In genomic region chr1:32871364-32872188, GRCh38 we compare ENCODE assay signal across 8 cellular contexts. TPM values are rescaled to one million over a fixed set of nuclear protein-coding genes. Genes with fewer than 3 reads are reported as not detected.
DNase-seq lines count a peak whose midpoint lies in the region; ATAC-seq, FAIRE-seq and TF ChIP-seq lines count a peak whose summit lies in the region.

No MANE protein-coding gene starts in this region.

- no peaks in the 10 kb centered on the region for H3K9me3 ChIP-seq in A673 (ENCODE audit: low read depth, low read length, poor library complexity, severe bottlenecking)
- no peaks in the 10 kb centered on the region for H3K9me3 ChIP-seq in mucosa of descending colon

- FAIRE-seq in RCC 7860 (lab: Jason Lieb, UNC) = no peak

- H3K4me3 ChIP-seq in A673 (ENCODE audit: low read depth, low read length, poor library complexity, severe bottlenecking) = peak overlapping the region; percentile 48
- H3K4me3 ChIP-seq in H7 (ENCODE audit: insufficient read depth, low read depth, low read length) = peak overlapping the region; percentile 49; the same call in 1 of the 2 replicates
- no peak overlapping the region for H3K4me3 ChIP-seq in mucosa of descending colon

- no peaks in the 10 kb centered on the region for H3K36me3 ChIP-seq in A673 (ENCODE audit: insufficient read depth, low read length, poor library complexity, severe bottlenecking)
- no peaks in the 10 kb centered on the region for H3K36me3 ChIP-seq in H7 (replicated peaks; ENCODE audit: control insufficient read depth, insufficient read depth, low read length)
- no peaks in the 10 kb centered on the region for H3K36me3 ChIP-seq in mucosa of descending colon (ENCODE audit: low read depth)

- intact Hi-C loops in A673 (cut with micrococcal nuclease; ENCODE audit: unreplicated experiment) (loop anchor here (2.0 to 10.0 kb wide), 3 partner anchors 159 to 471 kb away; no protein-coding TSS in a partner anchor), mucosa of descending colon (cut with DNase I, micrococcal nuclease) (no loop called here)

- no peak overlapping the region for H3K27ac ChIP-seq in A673 (ENCODE audit: low read depth, low read length, poor library complexity, severe bottlenecking)

- peak; percentile 36 for DNase-seq in A673 (ENCODE audit: low spot score)
- DNase-seq in H7 = peak; percentile 65
- peak; percentile 46 for DNase-seq in cerebellar cortex (ENCODE audit: low spot score)
- no peak for DNase-seq in mucosa of descending colon
- no peak for DNase-seq in RCC 7860 (ENCODE audit: low spot score)
- no peak for DNase-seq in NCI-H446 treated with DMSO at 0.1 percent for 48 hours (lab: John Stamatoyannopoulos, UW)
- no peak for DNase-seq in stimulated activated CD4-positive, alpha-beta T cell treated with anti-CD3 and anti-CD28 coated beads, Interleukin-12 subunit alpha, Interleukin-12 subunit beta, amount 100 ng/mL, for 4 hours

- ATAC-seq in mucosa of descending colon (peak; percentile 3), GM21619 (IDR thresholded peaks at IDR 0.05; ENCODE audit: unreplicated experiment) (no peak)

- H3K4me1 ChIP-seq in A673 (ENCODE audit: insufficient read depth, low read length, poor library complexity, severe bottlenecking) (peaks cover 5% of the 10 kb centered on the region), mucosa of descending colon (ENCODE audit: low read depth) (peaks cover 2% of the 10 kb centered on the region)

- H3K27me3 ChIP-seq in A673 (replicated peaks; ENCODE audit: insufficient read depth, low read depth, low read length, poor library complexity) = no peaks in the 10 kb centered on the region
- H3K27me3 ChIP-seq in H7 (ENCODE audit: control insufficient read depth, insufficient read depth, low read length) = peaks cover 36% of the 10 kb centered on the region

- TF ChIP-seq CTCF in A673 (conservative IDR thresholded peaks at IDR 0.05; ENCODE audit: low read depth, low read length) (no peak), mucosa of descending colon (IDR thresholded peaks at IDR 0.05) (no peak)

- no TSS peak for BruUV-seq in A673 (replicated peaks; lab: Mats Ljungman, UMichigan)

- CTCF ChIA-PET in A673 (lab: Charles Lee) = interaction anchor here (0.5 to 1.4 kb wide), 3 partner anchors 159 to 470 kb away, joined by 3 to 5 read pairs (median 3); no protein-coding TSS in a partner anchor

- POLR2A ChIA-PET in A673 (lab: Charles Lee; ENCODE audit: low non-redundant PET) = interaction anchor here (0.6 kb wide), 1 partner anchor 268 kb away, joined by 3 read pairs; no protein-coding TSS in a partner anchor

RNA-seq across cellular contexts. Expression of gene FNDC5, which starts 0.9 kb away (rescaled TPM):
- 1.2 and 1.3 TPM in 2 replicates for total RNA-seq in A673 (2021)
- total RNA-seq in H7 (2014; rRNA removed; shearing (Covaris generic)) = 0.63 and 4.4 TPM in 2 replicates
- under 1 TPM; 0.38 to 0.51 (median 0.41) TPM for total RNA-seq in mucosa of descending colon

RNA-seq across cellular contexts. Expression of gene HPCA, which starts 14.7 kb away (rescaled TPM):
- 0.69 and 0.98 TPM in 2 replicates for total RNA-seq in A673 (2021)
- 0.89 and 2.6 TPM in 2 replicates for total RNA-seq in H7 (2014; rRNA removed; shearing (Covaris generic))
- 1 to 10 TPM; 1.1 to 2.0 (median 1.1) TPM for total RNA-seq in mucosa of descending colon

RNA-seq across cellular contexts. Expression of gene TMEM54, which starts 29.6 kb away (rescaled TPM):
- 3.2 and 4.8 TPM in 2 replicates for total RNA-seq in A673 (2021)
- 5.4 and 9.8 TPM in 2 replicates for total RNA-seq in H7 (2014; rRNA removed; shearing (Covaris generic))
- total RNA-seq in mucosa of descending colon = 100 to 1,000 TPM; 426 to 995 (median 483) TPM

RNA-seq across cellular contexts. Expression of gene S100PBP, which starts 54.1 kb away (rescaled TPM):
- total RNA-seq in A673 (2021) (66.1 and 69.3 TPM in 2 replicates), mucosa of descending colon (10 to 100 TPM; 23.7 to 38.8 (median 31.0) TPM)
- 83.0 and 83.4 TPM in 2 replicates for total RNA-seq in H7 (2014; rRNA removed; shearing (Covaris generic))

RNA-seq across cellular contexts. Expression of gene YARS1, which starts 54.4 kb away (rescaled TPM):
- total RNA-seq in A673 (2021) (262 and 299 TPM in 2 replicates), mucosa of descending colon (10 to 100 TPM; 47.0 to 66.7 (median 54.8) TPM)
- total RNA-seq in H7 (2014; rRNA removed; shearing (Covaris generic)) = 239 and 260 TPM in 2 replicates

Comparison
In these comparisons a context has a peak if more than half of its experiments do, and no peak if none do; other contexts are left out.
1. DNase-seq: peak in A673 (single experiment), H7 (single experiment) and cerebellar cortex (single experiment); none in mucosa of descending colon (0 of 3), RCC 7860 (single experiment), NCI-H446 treated with DMSO at 0.1 percent for 48 hours (single experiment) and stimulated activated CD4-positive, alpha-beta T cell treated with anti-CD3 and anti-CD28 coated beads, Interleukin-12 subunit alpha, Interleukin-12 subunit beta, amount 100 ng/mL, for 4 hours (single experiment).
2. RNA of gene TMEM54, which starts 29.6 kb away (total RNA-seq): 426 to 995 TPM in mucosa of descending colon; 5.4 to 9.8 TPM in H7 and 3.2 to 4.8 TPM in A673; every median in the first group is over 10 times any median in the second.